25 cellular contexts compared by ENCODE assay signal in the genomic region with DNA sequence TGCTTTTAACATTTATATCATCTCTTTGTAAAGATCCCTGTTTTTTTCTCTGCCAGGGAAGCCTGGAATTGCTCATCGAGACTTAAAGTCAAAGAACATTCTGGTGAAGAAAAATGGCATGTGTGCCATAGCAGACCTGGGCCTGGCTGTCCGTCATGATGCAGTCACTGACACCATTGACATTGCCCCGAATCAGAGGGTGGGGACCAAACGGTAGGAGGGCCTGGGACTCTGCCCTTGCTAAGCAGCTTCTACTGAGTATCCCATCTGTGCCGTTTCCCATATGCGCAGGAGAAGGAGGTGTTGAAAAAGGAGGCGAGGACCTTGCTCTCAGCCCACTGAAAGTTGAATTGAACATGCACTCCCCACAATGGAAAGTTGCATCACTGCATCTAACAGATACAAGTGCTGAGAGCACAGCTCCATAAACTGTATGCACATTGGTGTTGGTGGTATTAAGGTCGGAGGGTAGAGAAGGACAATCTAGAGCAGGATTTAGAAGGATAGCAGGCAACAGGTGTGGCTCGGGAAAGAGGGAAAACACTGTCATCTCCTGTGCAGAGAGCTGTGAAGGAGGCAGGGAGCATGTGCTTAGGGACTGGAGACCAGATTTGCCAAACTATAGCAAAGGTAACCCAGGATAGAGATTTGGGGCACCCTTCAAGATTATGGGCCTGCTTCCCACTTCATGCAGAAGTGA. TPM values are rescaled to one million over a fixed set of nuclear protein-coding genes. Genes with fewer than 3 reads are reported as not detected.
"Had no signal": no experiment of that assay in that cellular context is flagged by ENCODE, and none has a peak within 500 bp of the region (broad histone marks: within the 10 kb centered on the region; RNA-seq: fewer than 3 reads in every experiment).

No MANE protein-coding gene starts in this region.

- H3K27me3 ChIP-seq: brain microvascular endothelial cell, esophagus squamous epithelium, gastroesophageal sphincter had no signal

- H3K27ac ChIP-seq: brain microvascular endothelial cell, esophagus squamous epithelium, gastroesophageal sphincter had no signal

- H3K4me3 ChIP-seq: esophagus squamous epithelium, gastroesophageal sphincter had no signal

- H3K9me3 ChIP-seq: esophagus squamous epithelium, gastroesophageal sphincter had no signal

- DNase-seq: activated CD4-positive, alpha-beta memory T cell treated with anti-CD3 and anti-CD28 coated beads, Interleukin-2, amount 10 ng/mL, durations not matched to agents 7 days and 5 days; activated CD4-positive, alpha-beta T cell treated with anti-CD3 and anti-CD28 coated beads for 1 hour; activated CD4-positive, alpha-beta T cell treated with anti-CD3 and anti-CD28 coated beads for 4 hours; activated CD4-positive, alpha-beta T cell treated with anti-CD3 and anti-CD28 coated beads, Interleukin-2, amount 10 ng/mL, durations not matched to agents 7 days and 5 days; activated CD4-positive, alpha-beta T cell treated with anti-CD3 and anti-CD28 coated beads, Interleukin-2, amount 50 U/mL, for 4 hours; activated CD8-positive, alpha-beta memory T cell treated with anti-CD3 and anti-CD28 coated beads, Interleukin-2, amount 50 U/mL, for 48 hours; activated gamma-delta T cell; activated naive CD4-positive, alpha-beta T cell; activated naive CD4-positive, alpha-beta T cell treated with anti-CD3 and anti-CD28 coated beads, Interleukin-2, amount 10 ng/mL, durations not matched to agents 7 days and 5 days; activated T-cell treated with anti-CD3 and anti-CD28 coated beads for 4 hours; activated T-cell treated with anti-CD3 and anti-CD28 coated beads, Interleukin-2, amount 50 U/mL, for 24 hours; activated T-cell treated with anti-CD3 and anti-CD28 coated beads, Interleukin-2, amount 50 U/mL, for 72 hours; amniotic stem cell; anterior cingulate cortex; brain microvascular endothelial cell; cortex of kidney; dermis blood vessel endothelial cell; effector CD4-positive, alpha-beta T cell; effector memory CD8-positive, alpha-beta T cell; erythroblast; esophagus squamous epithelium; foreskin melanocyte; T-helper 2 cell had no signal

RNA-seq across cellular contexts. Expression of gene TAMALIN, which starts 21.5 kb away (rescaled TPM):
- total RNA-seq: bronchial epithelial cell had no signal
